Comparison of ENCODE assay signal across 1 cellular context in genomic region chrX:134406230-134406794, GRCh38.
TF ChIP-seq lines count a peak whose summit lies in the region.

No MANE protein-coding gene starts in this region.

TF ChIP-seq in GM12878, 131 proteins besides CTCF, POLR2A, EP300 and RAD21 (continued from another document):
- no peak for TF ChIP-seq BCL3 (IDR thresholded peaks at IDR 0.05; ENCODE audit: borderline replicate concordance, insufficient read depth, low read depth, low read length, poor library complexity, severe bottlenecking)
- TF ChIP-seq ZBTB40 (IDR thresholded peaks at IDR 0.05; ENCODE audit: borderline replicate concordance) = no peak
- TF ChIP-seq ZNF24 (IDR thresholded peaks at IDR 0.05) = no peak
- no peak for TF ChIP-seq YY1 (IDR thresholded peaks at IDR 0.05; ENCODE audit: low read depth, low read length)
- no peak for TF ChIP-seq SRF (IDR thresholded peaks at IDR 0.05; ENCODE audit: low read depth in 2 of 2, low read length in 2 of 2)
- no peak for TF ChIP-seq YBX1 (IDR thresholded peaks at IDR 0.05)
- TF ChIP-seq ZBTB11 (CRISPR knock-in tag; IDR thresholded peaks at IDR 0.05) = no peak
- no peak for TF ChIP-seq ATF3 (IDR thresholded peaks at IDR 0.05; ENCODE audit: borderline replicate concordance, extremely low read depth, low read depth, low read length)
- no peak for TF ChIP-seq NFYA (IDR thresholded peaks at IDR 0.05; ENCODE audit: borderline replicate concordance, low read depth, low read length)
- no peak for TF ChIP-seq SPI1 (IDR thresholded peaks at IDR 0.05; ENCODE audit: borderline replicate concordance, insufficient read depth, low read depth, low read length)
- no peak for TF ChIP-seq PBX3 (IDR thresholded peaks at IDR 0.05; ENCODE audit: insufficient replicate concordance, low read depth, low read length)
- TF ChIP-seq MTA2 (IDR thresholded peaks at IDR 0.05; ENCODE audit: low read depth) = no peak
- TF ChIP-seq SIX5 (IDR thresholded peaks at IDR 0.05; ENCODE audit: low read depth, low read length, severe bottlenecking) = no peak
- TF ChIP-seq CEBPZ (IDR thresholded peaks at IDR 0.05; ENCODE audit: low read depth, low read length) = no peak
- TF ChIP-seq ZNF592 (IDR thresholded peaks at IDR 0.05) = no peak
- no peak for TF ChIP-seq EZH2 (IDR thresholded peaks at IDR 0.05; ENCODE audit: borderline replicate concordance, control insufficient read depth, low read depth, low read length)
